ENCODE assay signal across 16 cellular contexts in genomic region chr6:52393780-52394179, GRCh38. TPM values are rescaled to one million over a fixed set of nuclear protein-coding genes. Genes with fewer than 3 reads are reported as not detected.
DNase-seq lines count a peak whose midpoint lies in the region; ATAC-seq lines count a peak whose summit lies in the region.
"Had no signal": no experiment of that assay in that cellular context is flagged by ENCODE, and none has a peak within 500 bp of the region (broad histone marks: within the 10 kb centered on the region; RNA-seq: fewer than 3 reads in every experiment).

No MANE protein-coding gene starts in this region.

- DNase-seq in activated CD4-positive, alpha-beta T cell treated with anti-CD3 and anti-CD28 coated beads, Interleukin-2, amount 10 ng/mL, durations not matched to agents 7 days and 5 days: no peak
- DNase-seq in activated CD4-positive, alpha-beta T cell treated with anti-CD3 and anti-CD28 coated beads for 4 hours: no peak
- DNase-seq in T-helper 17 cell (no peak), memory B cell (ENCODE audit: low spot score in 2 of 2) (no peak), KG1 (lab: John Stamatoyannopoulos, UW) (no peak), NCI-H1105 treated with DMSO at 0.1 percent for 48 hours (lab: John Stamatoyannopoulos, UW) (no peak), left colon (no peak)
- DNase-seq: adrenal gland, COR-L47, foreskin fibroblast, GM23248, IMR-90, SHP77, testis had no signal

- peaks cover 34% of the 10 kb centered on the region for H3K36me3 Mint-ChIP-seq in activated CD4-positive, alpha-beta T cell treated with anti-CD3 and anti-CD28 coated beads, Interleukin-2, amount 10 ng/mL, durations not matched to agents 7 days and 5 days (ENCODE audit: low read depth)
- no peaks in the 10 kb centered on the region for H3K36me3 Mint-ChIP-seq in T-helper 17 cell (ENCODE audit: low read depth)
- H3K36me3 Mint-ChIP-seq in memory B cell: no peaks in the 10 kb centered on the region

- H3K4me3 Mint-ChIP-seq in activated CD4-positive, alpha-beta T cell treated with anti-CD3 and anti-CD28 coated beads, Interleukin-2, amount 10 ng/mL, durations not matched to agents 7 days and 5 days: peak overlapping the region; percentile 23
- peak overlapping the region; percentile 64 for H3K4me3 Mint-ChIP-seq in T-helper 17 cell
- no peak overlapping the region for H3K4me3 Mint-ChIP-seq in memory B cell

- H3K27me3 Mint-ChIP-seq in activated CD4-positive, alpha-beta T cell treated with anti-CD3 and anti-CD28 coated beads, Interleukin-2, amount 10 ng/mL, durations not matched to agents 7 days and 5 days: no peaks in the 10 kb centered on the region
- no peaks in the 10 kb centered on the region for H3K27me3 Mint-ChIP-seq in T-helper 17 cell
- no peaks in the 10 kb centered on the region for H3K27me3 Mint-ChIP-seq in memory B cell

- peaks cover 7% of the 10 kb centered on the region for H3K9me3 Mint-ChIP-seq in activated CD4-positive, alpha-beta T cell treated with anti-CD3 and anti-CD28 coated beads, Interleukin-2, amount 10 ng/mL, durations not matched to agents 7 days and 5 days
- no peaks in the 10 kb centered on the region for H3K9me3 Mint-ChIP-seq in memory B cell

- H3K4me1 Mint-ChIP-seq in activated CD4-positive, alpha-beta T cell treated with anti-CD3 and anti-CD28 coated beads, Interleukin-2, amount 10 ng/mL, durations not matched to agents 7 days and 5 days: peaks cover 96% of the 10 kb centered on the region
- H3K4me1 Mint-ChIP-seq in T-helper 17 cell: peaks cover 69% of the 10 kb centered on the region
- peaks cover 38% of the 10 kb centered on the region for H3K4me1 Mint-ChIP-seq in memory B cell

- CTCF ChIA-PET in activated CD4-positive, alpha-beta T cell treated with anti-CD3 and anti-CD28 coated beads, Interleukin-2, amount 10 ng/mL, durations not matched to agents 7 days and 5 days (lab: Charles Lee): no interaction called here

- ATAC-seq in GM21423 (IDR thresholded peaks at IDR 0.05; ENCODE audit: unreplicated experiment) (peak; percentile 1), T-helper 17 cell (no peak), memory B cell (ENCODE audit: low read depth) (no peak), left colon (no peak)
- ATAC-seq: A549 had no signal

- POLR2A ChIA-PET in activated CD4-positive, alpha-beta T cell treated with anti-CD3 and anti-CD28 coated beads, Interleukin-2, amount 10 ng/mL, durations not matched to agents 7 days and 5 days (lab: Charles Lee): interaction anchor here (0.5 kb wide), 1 partner anchor 248 kb away, joined by 4 read pairs; no protein-coding TSS in a partner anchor

- intact Hi-C loops in left colon (cut with DNase I, micrococcal nuclease): no loop called here

- no peaks in the 10 kb centered on the region for H3K9me3 ChIP-seq in T-helper 17 cell (ENCODE audit: control insufficient read depth, low read length, poor library complexity, severe bottlenecking)
- H3K9me3 ChIP-seq: A549, adrenal gland, testis had no signal

- H3K27ac Mint-ChIP-seq in activated CD4-positive, alpha-beta T cell treated with anti-CD3 and anti-CD28 coated beads, Interleukin-2, amount 10 ng/mL, durations not matched to agents 7 days and 5 days: peak overlapping the region; percentile 84
- H3K27ac Mint-ChIP-seq in T-helper 17 cell (peak overlapping the region; percentile 97), memory B cell (peak overlapping the region; percentile 54)

RNA-seq across cellular contexts. Expression of gene EFHC1, which starts 26.4 kb away (rescaled TPM):
- total RNA-seq in activated CD4-positive, alpha-beta T cell treated with anti-CD3 and anti-CD28 coated beads, Interleukin-2, amount 10 ng/mL, durations not matched to agents 7 days and 5 days: 1 to 10 TPM; 2.3 to 3.6 TPM
- total RNA-seq in T-helper 17 cell: 1 to 10 TPM; 5.3 to 7.5 TPM
- 10 to 100 TPM; 11.1 to 13.8 TPM for total RNA-seq in left colon

RNA-seq across cellular contexts. Expression of gene PAQR8, which starts 31.8 kb away (rescaled TPM):
- 10 to 100 TPM; 21.2 to 22.8 TPM for total RNA-seq in activated CD4-positive, alpha-beta T cell treated with anti-CD3 and anti-CD28 coated beads, Interleukin-2, amount 10 ng/mL, durations not matched to agents 7 days and 5 days
- 1 to 10 TPM; 3.6 to 7.7 TPM for total RNA-seq in T-helper 17 cell
- total RNA-seq in left colon: 100 to 1,000 TPM; 152 to 158 TPM

Comparison
In these comparisons a context has a peak if more than half of its experiments do, and no peak if none do; other contexts are left out.
1. RNA of gene PAQR8, which starts 31.8 kb away (total RNA-seq): 152 to 158 TPM in left colon; 21.2 to 22.8 TPM in activated CD4-positive, alpha-beta T cell treated with anti-CD3 and anti-CD28 coated beads, Interleukin-2, amount 10 ng/mL, durations not matched to agents 7 days and 5 days and 3.6 to 7.7 TPM in T-helper 17 cell; every median in the first group is over 4 times any median in the second.
2. Peak in every context shown above with its lines, with median percentiles within 50 percentile points of each other: H3K27ac Mint-ChIP-seq.